Comparison of ENCODE assay signal across 8 cellular contexts in the genomic region with DNA sequence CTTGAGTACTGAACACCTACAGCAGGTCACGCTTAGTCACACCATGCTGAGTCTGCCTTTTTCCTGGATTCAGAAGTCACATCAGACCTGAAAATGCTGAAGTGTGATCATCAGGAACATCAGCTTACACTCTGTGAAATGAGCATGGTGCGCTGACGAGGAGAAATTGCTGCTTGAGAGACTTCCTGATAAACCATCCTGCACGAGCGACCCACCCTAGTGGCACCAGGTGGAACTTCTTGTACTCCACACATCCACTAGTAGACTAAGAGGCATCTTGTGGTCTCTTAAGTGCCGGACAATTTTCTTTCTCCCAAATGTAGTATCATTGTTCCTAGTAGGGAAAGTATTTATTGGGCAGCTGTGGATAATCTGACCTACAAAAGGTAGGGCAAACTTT. TPM values are rescaled to one million over a fixed set of nuclear protein-coding genes. Genes with fewer than 3 reads are reported as not detected.
DNase-seq lines count a peak whose midpoint lies in the region; TF ChIP-seq lines count a peak whose summit lies in the region.

No MANE protein-coding gene starts in this region.

- no peaks in the 10 kb centered on the region for H3K9me3 Mint-ChIP-seq in activated T-helper 1 cell treated with anti-CD3 and anti-CD28 coated beads, Interleukin-12 subunit alpha, Interleukin-12 subunit beta, Interleukin-2, Interleukin-4 antibody, amounts not matched to agents 30 ng/mL and 10 ng/mL and 1 ng/mL, durations not matched to agents 14 hours and 24 hours and 36 hours

- peaks cover 11% of the 10 kb centered on the region for H3K79me1 ChIP-seq in mesenchymal stem cell (replicated peaks; ENCODE audit: low read length, poor library complexity, severe bottlenecking)

- TF ChIP-seq CTCF in astrocyte of the cerebellum (IDR thresholded peaks at IDR 0.05; ENCODE audit: low read depth, low read length, missing control alignments) = peak; percentile 59
- no peak for TF ChIP-seq CTCF in suprapubic skin (IDR thresholded peaks at IDR 0.05)

- no peak overlapping the region for H2AK5ac ChIP-seq in mesenchymal stem cell (ENCODE audit: low read length, severe bottlenecking)

- peaks cover 56% of the 10 kb centered on the region for H3K36me3 Mint-ChIP-seq in activated T-helper 1 cell treated with anti-CD3 and anti-CD28 coated beads, Interleukin-12 subunit alpha, Interleukin-12 subunit beta, Interleukin-2, Interleukin-4 antibody, amounts not matched to agents 30 ng/mL and 10 ng/mL and 1 ng/mL, durations not matched to agents 14 hours and 24 hours and 36 hours (ENCODE audit: low read depth)

- no peak overlapping the region for H2BK15ac ChIP-seq in mesenchymal stem cell (ENCODE audit: low read depth, poor library complexity, severe bottlenecking)

- H3K9me3 ChIP-seq in mesenchymal stem cell (ENCODE audit: control insufficient read depth, low read length) (no peaks in the 10 kb centered on the region), suprapubic skin (no peaks in the 10 kb centered on the region)

- H3K4me1 ChIP-seq in mesenchymal stem cell (ENCODE audit: control insufficient read depth, insufficient read depth, low read depth, low read length) (no peaks in the 10 kb centered on the region), suprapubic skin (no peaks in the 10 kb centered on the region)

- H3K4me3 ChIP-seq in astrocyte of the cerebellum (ENCODE audit: low read depth, low read length) = no peak overlapping the region
- no peak overlapping the region for H3K4me3 ChIP-seq in mesenchymal stem cell (ENCODE audit: insufficient read depth in 1 of 2, low read depth in 1 of 2, low read length in 2 of 2)
- H3K4me3 ChIP-seq in suprapubic skin = no peak overlapping the region

- no peak overlapping the region for H4K8ac ChIP-seq in mesenchymal stem cell (ENCODE audit: low read length)

- no peak overlapping the region for H3K23ac ChIP-seq in mesenchymal stem cell (ENCODE audit: low read length in 2 of 2)

- H3K14ac ChIP-seq in mesenchymal stem cell (ENCODE audit: low read length in 2 of 2) = no peak overlapping the region

- H3K27me3 Mint-ChIP-seq in activated T-helper 1 cell treated with anti-CD3 and anti-CD28 coated beads, Interleukin-12 subunit alpha, Interleukin-12 subunit beta, Interleukin-2, Interleukin-4 antibody, amounts not matched to agents 30 ng/mL and 10 ng/mL and 1 ng/mL, durations not matched to agents 14 hours and 24 hours and 36 hours (ENCODE audit: insufficient read depth) = no peaks in the 10 kb centered on the region

- H3K36me3 ChIP-seq in mesenchymal stem cell (ENCODE audit: control insufficient read depth in 1 of 2, insufficient read depth in 2 of 2, low read depth in 1 of 2, low read length in 2 of 2) (peaks cover 19 to 87% of the 10 kb centered on the region in 2 experiments), suprapubic skin (peaks cover 79% of the 10 kb centered on the region)

- no peak overlapping the region for H4K91ac ChIP-seq in mesenchymal stem cell (ENCODE audit: low read length)

- H3K27ac Mint-ChIP-seq in activated T-helper 1 cell treated with anti-CD3 and anti-CD28 coated beads, Interleukin-12 subunit alpha, Interleukin-12 subunit beta, Interleukin-2, Interleukin-4 antibody, amounts not matched to agents 30 ng/mL and 10 ng/mL and 1 ng/mL, durations not matched to agents 14 hours and 24 hours and 36 hours = no peak overlapping the region

- intact Hi-C loops in activated T-helper 1 cell treated with anti-CD3 and anti-CD28 coated beads, Interleukin-12 subunit alpha, Interleukin-12 subunit beta, Interleukin-2, Interleukin-4 antibody, amounts not matched to agents 30 ng/mL and 10 ng/mL and 1 ng/mL, durations not matched to agents 14 hours and 24 hours and 36 hours (cut with micrococcal nuclease) = loop anchor here (5.0 kb wide), 2 partner anchors 93 to 227 kb away; no protein-coding TSS in a partner anchor

- WGBS in mesenchymal stem cell = 98% methylated on average over 3 of the region's 6 CpGs
- WGBS in suprapubic skin = 91% methylated on average over 6 of the region's 6 CpGs

- H3K4ac ChIP-seq in mesenchymal stem cell (ENCODE audit: low read depth in 1 of 2, low read length in 2 of 2) = no peak overlapping the region

- TF ChIP-seq POLR2A in suprapubic skin (IDR thresholded peaks at IDR 0.05) = no peak

- H2BK5ac ChIP-seq in mesenchymal stem cell (ENCODE audit: low read depth, low read length, poor library complexity, severe bottlenecking) = no peak overlapping the region

- no peak overlapping the region for H3K9ac ChIP-seq in mesenchymal stem cell (ENCODE audit: low read length)

- no peak overlapping the region for H3K4me3 Mint-ChIP-seq in activated T-helper 1 cell treated with anti-CD3 and anti-CD28 coated beads, Interleukin-12 subunit alpha, Interleukin-12 subunit beta, Interleukin-2, Interleukin-4 antibody, amounts not matched to agents 30 ng/mL and 10 ng/mL and 1 ng/mL, durations not matched to agents 14 hours and 24 hours and 36 hours

- DNase-seq in NCI-H748 (lab: John Stamatoyannopoulos, UW; ENCODE audit: unreplicated experiment) (peak; percentile 2), NCI-H748 treated with DMSO at 0.1 percent for 48 hours (lab: John Stamatoyannopoulos, UW) (no peak), HuH-7.5 (ENCODE audit: low spot score) (peak; percentile 18), astrocyte of the cerebellum (ENCODE audit: low read depth) (no peak), mesenchymal stem cell (peak; percentile 12), suprapubic skin (ENCODE audit: low spot score in 2 of 2) (no peak), hippocampal formation (lab: John Stamatoyannopoulos, UW) (no peak)
- DNase-seq in activated T-helper 1 cell treated with anti-CD3 and anti-CD28 coated beads, Interleukin-12 subunit alpha, Interleukin-12 subunit beta, Interleukin-2, Interleukin-4 antibody, amounts not matched to agents 30 ng/mL and 10 ng/mL and 1 ng/mL, durations not matched to agents 14 hours and 24 hours and 36 hours (ENCODE audit: low spot score) = no peak

- H2BK120ac ChIP-seq in mesenchymal stem cell (ENCODE audit: low read depth, low read length) = no peak overlapping the region

- no peak overlapping the region for H3K4me2 ChIP-seq in mesenchymal stem cell (ENCODE audit: low read length, poor library complexity, severe bottlenecking)

- H3K4me1 Mint-ChIP-seq in activated T-helper 1 cell treated with anti-CD3 and anti-CD28 coated beads, Interleukin-12 subunit alpha, Interleukin-12 subunit beta, Interleukin-2, Interleukin-4 antibody, amounts not matched to agents 30 ng/mL and 10 ng/mL and 1 ng/mL, durations not matched to agents 14 hours and 24 hours and 36 hours (ENCODE audit: low read depth) = peaks cover 14% of the 10 kb centered on the region

- H3K27me3 ChIP-seq in mesenchymal stem cell (ENCODE audit: control insufficient read depth in 1 of 2, insufficient read depth in 1 of 2, low read length in 2 of 2) (no peaks in the 10 kb centered on the region), suprapubic skin (no peaks in the 10 kb centered on the region)

- no peak overlapping the region for H3K18ac ChIP-seq in mesenchymal stem cell (ENCODE audit: low read depth in 1 of 2, low read length in 2 of 2)

- no peak for TF ChIP-seq EP300 in suprapubic skin (IDR thresholded peaks at IDR 0.05)

- H3K27ac ChIP-seq in mesenchymal stem cell (ENCODE audit: low read length, poor library complexity, severe bottlenecking) (no peak overlapping the region), suprapubic skin (no peak overlapping the region)

- H2BK12ac ChIP-seq in mesenchymal stem cell (ENCODE audit: low read length in 2 of 2) = no peak overlapping the region

- in situ Hi-C loops in astrocyte of the cerebellum (cut with HindIII; ENCODE audit: low sequenced_read_pairs) = no loop called here

- H2AFZ ChIP-seq in mesenchymal stem cell (ENCODE audit: low read depth, low read length) = no peak overlapping the region

RNA-seq across cellular contexts. Expression of gene MRLN, which starts 51.8 kb away (rescaled TPM):
- polyA plus RNA-seq in mesenchymal stem cell (2013, experiment 1 of 2) = not detected
- polyA plus RNA-seq in mesenchymal stem cell (2013, experiment 2 of 2) = not detected
- not detected for total RNA-seq in suprapubic skin
- total RNA-seq in activated T-helper 1 cell treated with anti-CD3 and anti-CD28 coated beads, Interleukin-12 subunit alpha, Interleukin-12 subunit beta, Interleukin-2, Interleukin-4 antibody, amounts not matched to agents 30 ng/mL and 10 ng/mL and 1 ng/mL, durations not matched to agents 14 hours and 24 hours and 36 hours = 0.23 and 0.54 TPM in 2 replicates

Comparison
In these comparisons a context has a peak if more than half of its experiments do, and no peak if none do; other contexts are left out.
1. DNase-seq: peak in NCI-H748 (single experiment), HuH-7.5 (single experiment) and mesenchymal stem cell (single experiment); none in NCI-H748 treated with DMSO at 0.1 percent for 48 hours (single experiment), astrocyte of the cerebellum (single experiment), suprapubic skin (0 of 2), hippocampal formation (0 of 2) and activated T-helper 1 cell treated with anti-CD3 and anti-CD28 coated beads, Interleukin-12 subunit alpha, Interleukin-12 subunit beta, Interleukin-2, Interleukin-4 antibody, amounts not matched to agents 30 ng/mL and 10 ng/mL and 1 ng/mL, durations not matched to agents 14 hours and 24 hours and 36 hours (single experiment).